In genomic region chr5:90783460-90784333, GRCh38 we compare ENCODE assay signal across 8 cellular contexts.
DNase-seq lines count a peak whose midpoint lies in the region; ATAC-seq, FAIRE-seq and TF ChIP-seq lines count a peak whose summit lies in the region.

No MANE protein-coding gene starts in this region.

- H3K36me3 Mint-ChIP-seq in activated T-helper 17 cell treated with anti-CD3 and anti-CD28 coated beads, Interleukin-2, amount 50 U/mL, for 72 hours (ENCODE audit: low read depth): no peaks in the 10 kb centered on the region

- intact Hi-C loops in pancreas (cut with DNase I): no loop called here
- intact Hi-C loops in upper lobe of right lung (cut with DNase I): no loop called here

- 26% methylated on average over 4 of the region's 4 CpGs for WGBS in pancreas, 2 donors

- DNase-seq in ELR (ENCODE audit: low read depth) (peak; percentile 70), KG1 (lab: John Stamatoyannopoulos, UW) (peak; percentile 28), RWPE2 (ENCODE audit: low spot score) (no peak), foreskin melanocyte (peak; percentile 40), pancreas (peak in 5 of 6 donors; percentile 37 to 72 (median 55)), upper lobe of right lung (no peak)

- no peaks in the 10 kb centered on the region for H3K36me3 ChIP-seq in RWPE2 (ENCODE audit: low read depth)
- H3K36me3 ChIP-seq in pancreas: no peaks in the 10 kb centered on the region
- H3K36me3 ChIP-seq in upper lobe of right lung: no peaks in the 10 kb centered on the region

- FAIRE-seq in pancreas (lab: Jason Lieb, UNC): peak; percentile 74

- H3K27me3 Mint-ChIP-seq in activated T-helper 17 cell treated with anti-CD3 and anti-CD28 coated beads, Interleukin-2, amount 50 U/mL, for 72 hours: peaks cover 12% of the 10 kb centered on the region

- H3K9me3 Mint-ChIP-seq in activated T-helper 17 cell treated with anti-CD3 and anti-CD28 coated beads, Interleukin-2, amount 50 U/mL, for 72 hours: no peaks in the 10 kb centered on the region

- H3K27ac ChIP-seq in RWPE2 (ENCODE audit: poor library complexity, severe bottlenecking): no peak overlapping the region
- no peak overlapping the region for H3K27ac ChIP-seq in pancreas
- no peak overlapping the region for H3K27ac ChIP-seq in upper lobe of right lung

- H3K4me1 Mint-ChIP-seq in activated T-helper 17 cell treated with anti-CD3 and anti-CD28 coated beads, Interleukin-2, amount 50 U/mL, for 72 hours: no peaks in the 10 kb centered on the region

- TF ChIP-seq CTCF in RWPE2 (IDR thresholded peaks at IDR 0.05; ENCODE audit: poor library complexity, severe bottlenecking) (peak; percentile 99), pancreas (IDR thresholded peaks at IDR 0.05) (peak; percentile 63 to 81 (median 72)), upper lobe of right lung (IDR thresholded peaks at IDR 0.05) (peak; percentile 89)

- H3K27me3 ChIP-seq in RWPE2 (ENCODE audit: insufficient read depth, poor library complexity, severe bottlenecking): no peaks in the 10 kb centered on the region
- no peaks in the 10 kb centered on the region for H3K27me3 ChIP-seq in pancreas
- no peaks in the 10 kb centered on the region for H3K27me3 ChIP-seq in upper lobe of right lung

- H3K4me3 ChIP-seq in RWPE2 (ENCODE audit: severe bottlenecking): no peak overlapping the region
- no peak overlapping the region for H3K4me3 ChIP-seq in pancreas
- H3K4me3 ChIP-seq in upper lobe of right lung: no peak overlapping the region

- no peak overlapping the region for H3K27ac Mint-ChIP-seq in activated T-helper 17 cell treated with anti-CD3 and anti-CD28 coated beads, Interleukin-2, amount 50 U/mL, for 72 hours

- no peaks in the 10 kb centered on the region for H3K9me3 ChIP-seq in RWPE2 (ENCODE audit: severe bottlenecking)
- no peaks in the 10 kb centered on the region for H3K9me3 ChIP-seq in pancreas
- H3K9me3 ChIP-seq in upper lobe of right lung: no peaks in the 10 kb centered on the region

- peak; percentile 97 for ATAC-seq in GM21786 (IDR thresholded peaks at IDR 0.05; ENCODE audit: unreplicated experiment)
- ATAC-seq in RWPE2 (ENCODE audit: low read depth): peak; percentile 95
- ATAC-seq in activated T-helper 17 cell treated with anti-CD3 and anti-CD28 coated beads, Interleukin-2, amount 50 U/mL, for 72 hours (replicated peaks): peak; percentile 60
- peak; percentile 76 to 93 (median 88) for ATAC-seq in pancreas
- peak; percentile 95 for ATAC-seq in upper lobe of right lung

- no peaks in the 10 kb centered on the region for H3K4me1 ChIP-seq in RWPE2 (ENCODE audit: insufficient read depth, poor library complexity, severe bottlenecking)
- H3K4me1 ChIP-seq in pancreas: no peaks in the 10 kb centered on the region
- H3K4me1 ChIP-seq in upper lobe of right lung: no peaks in the 10 kb centered on the region

- no peak overlapping the region for H3K4me3 Mint-ChIP-seq in activated T-helper 17 cell treated with anti-CD3 and anti-CD28 coated beads, Interleukin-2, amount 50 U/mL, for 72 hours

Comparison
In these comparisons a context has a peak if more than half of its experiments do, and no peak if none do; other contexts are left out.
1. DNase-seq: peak in ELR (single experiment), KG1 (single experiment), foreskin melanocyte (single experiment) and pancreas (5 of 6); none in RWPE2 (single experiment) and upper lobe of right lung (single experiment).
2. Peak in every context shown above with its lines, with median percentiles within 50 percentile points of each other: ATAC-seq and CTCF ChIP-seq.